In the genomic region with DNA sequence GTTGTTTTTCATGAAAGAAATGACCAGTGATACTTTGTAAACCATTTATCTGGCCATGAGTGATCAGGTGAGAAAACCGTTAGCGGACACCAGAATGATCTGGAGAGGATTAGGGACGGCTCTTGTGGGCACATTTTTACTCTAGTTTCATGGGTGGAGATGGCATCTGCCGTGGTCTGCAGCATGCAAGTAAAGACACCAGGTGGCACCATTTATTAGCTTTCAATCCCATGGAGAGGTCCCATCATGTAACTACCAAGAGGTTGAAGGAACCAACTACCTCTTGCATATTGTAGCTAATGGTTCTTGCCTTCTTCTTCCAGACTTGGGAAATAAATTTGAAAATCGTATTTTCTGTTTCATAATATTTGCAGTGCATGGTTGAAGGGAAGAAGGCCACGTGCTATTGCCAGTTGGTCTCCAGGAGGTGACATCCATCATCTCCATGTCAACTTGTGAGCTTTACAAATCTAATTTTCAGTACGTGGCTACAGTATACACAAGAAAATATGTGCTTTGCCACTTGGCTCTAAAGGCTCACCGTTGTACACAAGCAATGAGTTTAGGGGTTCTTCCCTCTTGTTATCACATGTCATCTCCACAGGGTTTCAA, we compare ENCODE assay signal across 8 cellular contexts. TPM values are rescaled to one million over a fixed set of nuclear protein-coding genes. Genes with fewer than 3 reads are reported as not detected.
A peak's percentile ranks its signal among the peaks of the same experiment; 100 is the strongest.
DNase-seq lines count a peak whose midpoint lies in the region; ATAC-seq and TF ChIP-seq lines count a peak whose summit lies in the region.

No MANE protein-coding gene starts in this region.

- DNase-seq in NCI-H1436 (lab: John Stamatoyannopoulos, UW), result peak; percentile 78
- DNase-seq in NCI-H1436 treated with DMSO at 0.1 percent for 48 hours (lab: John Stamatoyannopoulos, UW), result no peak
- DNase-seq in NCI-H1092 treated with DMSO at 0.1 percent for 48 hours (lab: John Stamatoyannopoulos, UW), result peak; percentile 42
- DNase-seq in T-helper 2 cell, result peak in 4 of 5 experiments; percentile 22 to 85 (median 50)
- peak; percentile 62 to 74 (median 72) for DNase-seq in immature natural killer cell
- DNase-seq in spleen, result no peak

- H3K4me3 Mint-ChIP-seq in brain, result peak overlapping the region; percentile 96 to 98 (median 96)
- peak overlapping the region; percentile 7 to 96 (median 93) for H3K4me3 Mint-ChIP-seq in immature natural killer cell

- peak overlapping the region in 6 of 8 donors; percentile 89 to 92 (median 90) for H3K27ac ChIP-seq in spleen

- H3K27me3 Mint-ChIP-seq in brain (peaks cover 8% of the 10 kb centered on the region), immature natural killer cell (ENCODE audit: low read depth in 3 of 3) (peaks cover 4 to 12% (median 5%) of the 10 kb centered on the region in 3 donors)

- peak overlapping the region in 4 of 5 experiments; percentile 31 to 98 (median 94) for H3K27ac Mint-ChIP-seq in brain
- H3K27ac Mint-ChIP-seq in immature natural killer cell, result peak overlapping the region; percentile 92 to 99 (median 96)

- ATAC-seq in GM19463 (IDR thresholded peaks at IDR 0.05; ENCODE audit: unreplicated experiment), result no peak

- TF ChIP-seq CTCF in brain (conservative IDR thresholded peaks at IDR 0.05) (peak; percentile 72 to 73), spleen (IDR thresholded peaks at IDR 0.05 in 8 of 11, conservative IDR thresholded peaks at IDR 0.05 in 3 of 11) (peak; percentile 71 to 90 (median 85))

- no peaks in the 10 kb centered on the region for H3K27me3 ChIP-seq in spleen (replicated peaks in 1 of 7)

- H3K4me1 Mint-ChIP-seq in brain (peaks cover 47% of the 10 kb centered on the region), immature natural killer cell (peaks cover 45 to 54% of the 10 kb centered on the region in 2 donors)

- TF ChIP-seq POLR2A in spleen (IDR thresholded peaks at IDR 0.05), result no peak

- no peaks in the 10 kb centered on the region for H3K9me3 ChIP-seq in spleen

- H3K36me3 Mint-ChIP-seq in brain, result peaks cover 4% of the 10 kb centered on the region
- H3K36me3 Mint-ChIP-seq in immature natural killer cell, result peaks cover 0 to 6% (median 4%) of the 10 kb centered on the region in 3 donors

- peak overlapping the region in 1 of 8 donors; percentile 80 for H3K4me3 ChIP-seq in spleen

- peaks cover 23 to 50% (median 47%) of the 10 kb centered on the region in 6 donors for H3K4me1 ChIP-seq in spleen

- intact Hi-C loops in spleen (cut with DNase I; ENCODE audit: low total_unique reads), result loop anchor here (2.0 to 5.0 kb wide), 2 partner anchors 38 to 129 kb away; no protein-coding TSS in a partner anchor

- H3K9me3 Mint-ChIP-seq in brain (no peaks in the 10 kb centered on the region), immature natural killer cell (no peaks in the 10 kb centered on the region)

- WGBS in spleen, 5 donors, result 44 to 61% (median 48%) methylated on average over 8 of the region's 8 CpGs

- H3K36me3 ChIP-seq in spleen, result peaks cover 0 to 19% (median 7%) of the 10 kb centered on the region in 6 donors

RNA-seq across cellular contexts. Expression of gene MAPKBP1, which starts 1.5 kb away (rescaled TPM):
- 11.0 TPM for polyA plus RNA-seq in brain (ENCODE audit: insufficient read depth, low read depth, low replicate concordance)
- 1 to 10 TPM; 1.8 to 7.2 (median 3.6) TPM for polyA plus RNA-seq in immature natural killer cell
- total RNA-seq in spleen, result 10 to 100 TPM; 19.9 to 44.5 (median 37.4) TPM
- 10 to 100 TPM in 2 of 3 donors, 1 to 10 TPM in 1; 2.4 to 16.6 (median 12.5) TPM for polyA plus RNA-seq in spleen

RNA-seq across cellular contexts. Expression of gene JMJD7, which starts 55.1 kb away (rescaled TPM):
- polyA plus RNA-seq in brain (ENCODE audit: insufficient read depth, low read depth, low replicate concordance), result 7.7 TPM
- 10 to 100 TPM; 20.6 to 57.4 (median 23.6) TPM for polyA plus RNA-seq in immature natural killer cell
- 10 to 100 TPM in 5 of 7 donors, 1 to 10 TPM in 2; 3.2 to 20.1 (median 13.0) TPM for total RNA-seq in spleen
- 10 to 100 TPM in 1 of 3 donors, 1 to 10 TPM in 2; 5.2 to 10.9 (median 8.6) TPM for polyA plus RNA-seq in spleen

Comparison
In these comparisons a context has a peak if more than half of its experiments do, and no peak if none do; other contexts are left out.
1. DNase-seq: peak in NCI-H1436 (single experiment), NCI-H1092 treated with DMSO at 0.1 percent for 48 hours (single experiment), T-helper 2 cell (4 of 5) and immature natural killer cell (3 of 3); none in NCI-H1436 treated with DMSO at 0.1 percent for 48 hours (single experiment) and spleen (single experiment).